In genomic region chr10:72455889-72456588, GRCh38 we compare ENCODE assay signal across 12 cellular contexts.
A peak's percentile ranks its signal among the peaks of the same experiment; 100 is the strongest.
DNase-seq lines count a peak whose midpoint lies in the region; FAIRE-seq and TF ChIP-seq lines count a peak whose summit lies in the region.
"Had no signal": no experiment of that assay in that cellular context is flagged by ENCODE, and none has a peak within 500 bp of the region (broad histone marks: within the 10 kb centered on the region; RNA-seq: fewer than 3 reads in every experiment).

No MANE protein-coding gene starts in this region.

- no peak overlapping the region for H4K91ac ChIP-seq in mesenchymal stem cell (ENCODE audit: low read length)

- H3K79me1 ChIP-seq in mesenchymal stem cell (replicated peaks; ENCODE audit: low read length, poor library complexity, severe bottlenecking) = no peaks in the 10 kb centered on the region

- no peak overlapping the region for H4K8ac ChIP-seq in mesenchymal stem cell (ENCODE audit: low read length)

- H3K4me3 ChIP-seq in mesenchymal stem cell (ENCODE audit: insufficient read depth in 1 of 2, low read depth in 1 of 2, low read length in 2 of 2) (no peak overlapping the region), kidney (ENCODE audit: low read length in 2 of 2) (no peak overlapping the region), suprapubic skin (no peak overlapping the region)

- intact Hi-C loops in CD14-positive monocyte (cut with micrococcal nuclease) = no loop called here
- intact Hi-C loops in kidney (cut with DNase I) = no loop called here

- H3K4me2 ChIP-seq in mesenchymal stem cell (ENCODE audit: low read length, poor library complexity, severe bottlenecking) = no peak overlapping the region

- TF ChIP-seq POLR2A in suprapubic skin (IDR thresholded peaks at IDR 0.05) = no peak

- H3K27me3 Mint-ChIP-seq in CD14-positive monocyte (ENCODE audit: low read depth in 3 of 3) = no peaks in the 10 kb centered on the region
- no peaks in the 10 kb centered on the region for H3K27me3 Mint-ChIP-seq in activated CD4-positive, alpha-beta memory T cell treated with anti-CD3 and anti-CD28 coated beads, Interleukin-2, amount 10 ng/mL, durations not matched to agents 7 days and 5 days
- H3K27me3 Mint-ChIP-seq: activated B cell treated with CpG ODN at 0.5 μM for 24 hours; CD4-positive, alpha-beta T cell had no signal

- H3K36me3 ChIP-seq in mesenchymal stem cell (ENCODE audit: control insufficient read depth in 1 of 2, insufficient read depth in 2 of 2, low read depth in 1 of 2, low read length in 2 of 2) (peaks cover 5 to 9% of the 10 kb centered on the region in 2 experiments), kidney (ENCODE audit: control insufficient read depth in 1 of 2, insufficient read depth in 2 of 2, low read length in 2 of 2) (peaks cover 0 to 4% of the 10 kb centered on the region in 2 donors), suprapubic skin (no peaks in the 10 kb centered on the region)

- no peak overlapping the region for H2AFZ ChIP-seq in mesenchymal stem cell (ENCODE audit: low read depth, low read length)

- peaks cover 18 to 37% of the 10 kb centered on the region in 2 donors for H3K36me3 Mint-ChIP-seq in CD14-positive monocyte
- H3K36me3 Mint-ChIP-seq in activated CD4-positive, alpha-beta memory T cell treated with anti-CD3 and anti-CD28 coated beads, Interleukin-2, amount 10 ng/mL, durations not matched to agents 7 days and 5 days (ENCODE audit: low read depth) = no peaks in the 10 kb centered on the region

- H3K4ac ChIP-seq in mesenchymal stem cell (ENCODE audit: low read depth in 1 of 2, low read length in 2 of 2) = no peak overlapping the region

- no peak overlapping the region for H3K4me3 Mint-ChIP-seq in CD14-positive monocyte
- H3K4me3 Mint-ChIP-seq in activated CD4-positive, alpha-beta memory T cell treated with anti-CD3 and anti-CD28 coated beads, Interleukin-2, amount 10 ng/mL, durations not matched to agents 7 days and 5 days = no peak overlapping the region
- H3K4me3 Mint-ChIP-seq: activated B cell treated with CpG ODN at 0.5 μM for 24 hours; CD4-positive, alpha-beta T cell had no signal

- H3K27ac ChIP-seq in mesenchymal stem cell (ENCODE audit: low read length, poor library complexity, severe bottlenecking) (no peak overlapping the region), kidney (ENCODE audit: low read depth in 2 of 2, low read length in 2 of 2) (no peak overlapping the region), suprapubic skin (no peak overlapping the region)

- H3K27ac Mint-ChIP-seq in CD14-positive monocyte = peak overlapping the region; percentile 18 to 94 (median 82)
- no peak overlapping the region for H3K27ac Mint-ChIP-seq in activated CD4-positive, alpha-beta memory T cell treated with anti-CD3 and anti-CD28 coated beads, Interleukin-2, amount 10 ng/mL, durations not matched to agents 7 days and 5 days
- H3K27ac Mint-ChIP-seq: activated B cell treated with CpG ODN at 0.5 μM for 24 hours; CD4-positive, alpha-beta T cell had no signal

- H3K27me3 ChIP-seq in mesenchymal stem cell (ENCODE audit: control insufficient read depth in 1 of 2, insufficient read depth in 1 of 2, low read length in 2 of 2) = no peaks in the 10 kb centered on the region
- H3K27me3 ChIP-seq in suprapubic skin = no peaks in the 10 kb centered on the region

- TF ChIP-seq CTCF in CD14-positive monocyte (IDR thresholded peaks at IDR 0.05) = no peak
- no peak for TF ChIP-seq CTCF in kidney (IDR thresholded peaks at IDR 0.05; ENCODE audit: borderline replicate concordance, extremely low read depth, insufficient read depth)
- TF ChIP-seq CTCF in suprapubic skin (IDR thresholded peaks at IDR 0.05) = no peak

- no peak overlapping the region for H3K14ac ChIP-seq in mesenchymal stem cell (ENCODE audit: low read length in 2 of 2)

- CTCF ChIA-PET in activated CD4-positive, alpha-beta memory T cell treated with anti-CD3 and anti-CD28 coated beads, Interleukin-2, amount 10 ng/mL, durations not matched to agents 7 days and 5 days (lab: Charles Lee) = interaction anchor here (0.6 to 0.7 kb wide), 2 partner anchors 641 to 688 kb away, joined by 3 to 5 read pairs; partner anchors contain the start of gene P4HA1

- 95% methylated on average over 1 of the region's 3 CpGs for WGBS in mesenchymal stem cell
- 70% methylated on average over 3 of the region's 3 CpGs for WGBS in suprapubic skin

- H3K9me3 Mint-ChIP-seq in CD14-positive monocyte = peaks cover 0 to 6% (median 0%) of the 10 kb centered on the region in 7 donors
- no peaks in the 10 kb centered on the region for H3K9me3 Mint-ChIP-seq in activated CD4-positive, alpha-beta memory T cell treated with anti-CD3 and anti-CD28 coated beads, Interleukin-2, amount 10 ng/mL, durations not matched to agents 7 days and 5 days
- H3K9me3 Mint-ChIP-seq: activated B cell treated with CpG ODN at 0.5 μM for 24 hours; CD4-positive, alpha-beta T cell had no signal

- H2BK15ac ChIP-seq in mesenchymal stem cell (ENCODE audit: low read depth, poor library complexity, severe bottlenecking) = no peak overlapping the region

- H3K23ac ChIP-seq in mesenchymal stem cell (ENCODE audit: low read length in 2 of 2) = no peak overlapping the region

- H2BK120ac ChIP-seq in mesenchymal stem cell (ENCODE audit: low read depth, low read length) = no peak overlapping the region

- no peak overlapping the region for H2AK5ac ChIP-seq in mesenchymal stem cell (ENCODE audit: low read length, severe bottlenecking)

- no peak overlapping the region for H3K9ac ChIP-seq in mesenchymal stem cell (ENCODE audit: low read length)
- H3K9ac ChIP-seq in kidney (ENCODE audit: low read length in 2 of 2) = no peak overlapping the region

- no peaks in the 10 kb centered on the region for H3K9me3 ChIP-seq in mesenchymal stem cell (ENCODE audit: control insufficient read depth, low read length)
- H3K9me3 ChIP-seq in kidney (ENCODE audit: control insufficient read depth in 1 of 2, low read length in 2 of 2) = no peaks in the 10 kb centered on the region
- no peaks in the 10 kb centered on the region for H3K9me3 ChIP-seq in suprapubic skin

- POLR2A ChIA-PET in activated CD4-positive, alpha-beta memory T cell treated with anti-CD3 and anti-CD28 coated beads, Interleukin-2, amount 10 ng/mL, durations not matched to agents 7 days and 5 days (lab: Charles Lee) = no interaction called here

- H3K4me1 ChIP-seq in mesenchymal stem cell (ENCODE audit: control insufficient read depth, insufficient read depth, low read depth, low read length) = no peaks in the 10 kb centered on the region
- H3K4me1 ChIP-seq in kidney (ENCODE audit: control insufficient read depth in 1 of 2, insufficient read depth in 1 of 2, low read depth in 1 of 2, low read length in 2 of 2) = peaks cover 0 to 4% of the 10 kb centered on the region in 2 donors
- no peaks in the 10 kb centered on the region for H3K4me1 ChIP-seq in suprapubic skin

- no peak for TF ChIP-seq EP300 in suprapubic skin (IDR thresholded peaks at IDR 0.05)

- no peak for FAIRE-seq in kidney (lab: Jason Lieb, UNC)
- FAIRE-seq: colon had no signal

- DNase-seq in CD14-positive monocyte (ENCODE audit: low spot score) = no peak
- peak; percentile 21 for DNase-seq in LHCN-M2 (ENCODE audit: low read depth)
- DNase-seq in astrocyte of the hippocampus (ENCODE audit: low read depth, low spot score) = peak; percentile 8
- DNase-seq in mesenchymal stem cell = peak; percentile 10
- no peak for DNase-seq in kidney
- DNase-seq in suprapubic skin (ENCODE audit: low spot score in 2 of 2) = no peak
- no peak for DNase-seq in activated CD4-positive, alpha-beta memory T cell treated with anti-CD3 and anti-CD28 coated beads, Interleukin-2, amount 10 ng/mL, durations not matched to agents 7 days and 5 days
- no peak for DNase-seq in NCI-H510A (lab: John Stamatoyannopoulos, UW)
- DNase-seq: activated B cell treated with CpG ODN at 0.5 μM for 24 hours; CD4-positive, alpha-beta T cell; glutamatergic neuron had no signal

- peaks cover 33% of the 10 kb centered on the region for H3K4me1 Mint-ChIP-seq in CD14-positive monocyte
- no peaks in the 10 kb centered on the region for H3K4me1 Mint-ChIP-seq in activated CD4-positive, alpha-beta memory T cell treated with anti-CD3 and anti-CD28 coated beads, Interleukin-2, amount 10 ng/mL, durations not matched to agents 7 days and 5 days

- no peak overlapping the region for H2BK5ac ChIP-seq in mesenchymal stem cell (ENCODE audit: low read depth, low read length, poor library complexity, severe bottlenecking)

- H3K18ac ChIP-seq in mesenchymal stem cell (ENCODE audit: low read depth in 1 of 2, low read length in 2 of 2) = no peak overlapping the region

- H2BK12ac ChIP-seq in mesenchymal stem cell (ENCODE audit: low read length in 2 of 2) = no peak overlapping the region

Comparison
In these comparisons a context has a peak if more than half of its experiments do, and no peak if none do; other contexts are left out.
1. DNase-seq: peak in LHCN-M2 (single experiment), astrocyte of the hippocampus (single experiment) and mesenchymal stem cell (single experiment); none in CD14-positive monocyte (single experiment), kidney (single experiment), suprapubic skin (0 of 2), activated CD4-positive, alpha-beta memory T cell treated with anti-CD3 and anti-CD28 coated beads, Interleukin-2, amount 10 ng/mL, durations not matched to agents 7 days and 5 days (single experiment) and NCI-H510A (single experiment).